ENCODE assay signal across 2 cellular contexts in the genomic region with DNA sequence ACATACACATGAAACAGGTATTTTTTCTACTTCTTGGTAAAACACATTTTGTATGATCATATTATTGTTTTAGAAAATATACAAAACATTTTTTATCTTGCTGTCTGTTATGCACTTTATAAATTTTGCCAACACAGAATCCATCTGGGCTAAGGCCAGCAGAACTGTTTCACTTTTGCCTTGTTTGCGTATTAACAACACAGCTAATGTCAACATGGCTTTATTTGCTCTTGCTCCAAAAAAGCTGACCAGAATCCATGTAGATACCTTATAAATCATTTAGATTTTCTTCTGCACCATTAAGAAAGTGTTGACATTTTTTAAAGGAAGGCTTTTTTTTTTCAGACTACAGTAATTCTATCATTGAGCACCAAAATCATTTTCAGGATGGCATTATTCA.
TF ChIP-seq lines count a peak whose summit lies in the region.

No MANE protein-coding gene starts in this region.

TF ChIP-seq in liver, 16 proteins besides CTCF, POLR2A, EP300 and RAD21:
- TF ChIP-seq, protein P1, sequence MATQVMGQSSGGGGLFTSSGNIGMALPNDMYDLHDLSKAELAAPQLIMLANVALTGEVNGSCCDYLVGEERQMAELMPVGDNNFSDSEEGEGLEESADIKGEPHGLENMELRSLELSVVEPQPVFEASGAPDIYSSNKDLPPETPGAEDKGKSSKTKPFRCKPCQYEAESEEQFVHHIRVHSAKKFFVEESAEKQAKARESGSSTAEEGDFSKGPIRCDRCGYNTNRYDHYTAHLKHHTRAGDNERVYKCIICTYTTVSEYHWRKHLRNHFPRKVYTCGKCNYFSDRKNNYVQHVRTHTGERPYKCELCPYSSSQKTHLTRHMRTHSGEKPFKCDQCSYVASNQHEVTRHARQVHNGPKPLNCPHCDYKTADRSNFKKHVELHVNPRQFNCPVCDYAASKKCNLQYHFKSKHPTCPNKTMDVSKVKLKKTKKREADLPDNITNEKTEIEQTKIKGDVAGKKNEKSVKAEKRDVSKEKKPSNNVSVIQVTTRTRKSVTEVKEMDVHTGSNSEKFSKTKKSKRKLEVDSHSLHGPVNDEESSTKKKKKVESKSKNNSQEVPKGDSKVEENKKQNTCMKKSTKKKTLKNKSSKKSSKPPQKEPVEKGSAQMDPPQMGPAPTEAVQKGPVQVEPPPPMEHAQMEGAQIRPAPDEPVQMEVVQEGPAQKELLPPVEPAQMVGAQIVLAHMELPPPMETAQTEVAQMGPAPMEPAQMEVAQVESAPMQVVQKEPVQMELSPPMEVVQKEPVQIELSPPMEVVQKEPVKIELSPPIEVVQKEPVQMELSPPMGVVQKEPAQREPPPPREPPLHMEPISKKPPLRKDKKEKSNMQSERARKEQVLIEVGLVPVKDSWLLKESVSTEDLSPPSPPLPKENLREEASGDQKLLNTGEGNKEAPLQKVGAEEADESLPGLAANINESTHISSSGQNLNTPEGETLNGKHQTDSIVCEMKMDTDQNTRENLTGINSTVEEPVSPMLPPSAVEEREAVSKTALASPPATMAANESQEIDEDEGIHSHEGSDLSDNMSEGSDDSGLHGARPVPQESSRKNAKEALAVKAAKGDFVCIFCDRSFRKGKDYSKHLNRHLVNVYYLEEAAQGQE (IDR thresholded peaks at IDR 0.05): no peak
- TF ChIP-seq FOXA2 (IDR thresholded peaks at IDR 0.05) (peak; percentile 98), ZBTB33 (IDR thresholded peaks at IDR 0.05) (no peak), EGR1 (IDR thresholded peaks at IDR 0.05; ENCODE audit: low read depth in 2 of 2) (no peak), YY1 (IDR thresholded peaks at IDR 0.05) (peak; percentile 63), NR2F2 (IDR thresholded peaks at IDR 0.05) (no peak), JUND (IDR thresholded peaks at IDR 0.05) (no peak), FOXA1 (IDR thresholded peaks at IDR 0.05) (peak; percentile 97), GABPA (IDR thresholded peaks at IDR 0.05 in 1 of 2, conservative IDR thresholded peaks at IDR 0.05 in 1 of 2) (no peak), TAF1 (conservative IDR thresholded peaks at IDR 0.05) (no peak), SP1 (IDR thresholded peaks at IDR 0.05) (no peak), HNF4A (conservative IDR thresholded peaks at IDR 0.05) (peak; percentile 29 to 52), HNF4G (IDR thresholded peaks at IDR 0.05) (no peak), ATF3 (IDR thresholded peaks at IDR 0.05) (no peak), RXRA (IDR thresholded peaks at IDR 0.05) (peak in 1 of 2 donors; percentile 13)
- TF ChIP-seq, protein P2, sequence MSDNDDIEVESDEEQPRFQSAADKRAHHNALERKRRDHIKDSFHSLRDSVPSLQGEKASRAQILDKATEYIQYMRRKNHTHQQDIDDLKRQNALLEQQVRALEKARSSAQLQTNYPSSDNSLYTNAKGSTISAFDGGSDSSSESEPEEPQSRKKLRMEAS (IDR thresholded peaks at IDR 0.05): no peak

TF ChIP-seq in HepG2, 621 proteins besides CTCF, POLR2A, EP300 and RAD21:
- TF ChIP-seq ZNF556 (CRISPR knock-in tag; IDR thresholded peaks at IDR 0.05; ENCODE audit: borderline replicate concordance): no peak
